In the genomic region with DNA sequence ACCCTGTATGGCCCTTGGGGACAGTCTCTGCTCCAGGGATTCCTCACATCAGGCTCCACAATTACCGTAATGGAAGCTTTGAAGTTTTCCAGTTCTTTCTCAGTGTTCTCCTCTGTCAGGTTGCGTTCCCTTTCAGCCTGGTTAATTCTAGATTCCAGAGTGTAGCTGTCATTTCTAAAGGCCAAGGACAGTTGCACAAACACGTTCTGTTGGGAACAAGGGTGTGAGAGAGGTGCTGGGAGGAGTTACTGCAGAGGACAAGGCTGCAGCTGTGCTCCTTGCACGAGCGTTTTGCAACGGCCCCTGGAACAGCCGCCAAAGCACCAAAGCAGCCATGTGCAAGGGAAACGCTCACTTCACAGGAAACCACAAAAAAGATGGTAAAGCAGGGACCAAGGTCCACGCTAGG, we compare ENCODE assay signal across 1 cellular context.
TF ChIP-seq lines count a peak whose summit lies in the region.

No MANE protein-coding gene starts in this region.

TF ChIP-seq in IMR-90, 13 proteins besides CTCF, POLR2A, EP300 and RAD21:
- TF ChIP-seq MAZ (IDR thresholded peaks at IDR 0.05; ENCODE audit: borderline replicate concordance, low read depth, low read length) (no peak), CEBPB (IDR thresholded peaks at IDR 0.05; ENCODE audit: low read depth, low read length) (peak; percentile 59; the same call in 1 of the 2 replicates)
